In the genomic region with DNA sequence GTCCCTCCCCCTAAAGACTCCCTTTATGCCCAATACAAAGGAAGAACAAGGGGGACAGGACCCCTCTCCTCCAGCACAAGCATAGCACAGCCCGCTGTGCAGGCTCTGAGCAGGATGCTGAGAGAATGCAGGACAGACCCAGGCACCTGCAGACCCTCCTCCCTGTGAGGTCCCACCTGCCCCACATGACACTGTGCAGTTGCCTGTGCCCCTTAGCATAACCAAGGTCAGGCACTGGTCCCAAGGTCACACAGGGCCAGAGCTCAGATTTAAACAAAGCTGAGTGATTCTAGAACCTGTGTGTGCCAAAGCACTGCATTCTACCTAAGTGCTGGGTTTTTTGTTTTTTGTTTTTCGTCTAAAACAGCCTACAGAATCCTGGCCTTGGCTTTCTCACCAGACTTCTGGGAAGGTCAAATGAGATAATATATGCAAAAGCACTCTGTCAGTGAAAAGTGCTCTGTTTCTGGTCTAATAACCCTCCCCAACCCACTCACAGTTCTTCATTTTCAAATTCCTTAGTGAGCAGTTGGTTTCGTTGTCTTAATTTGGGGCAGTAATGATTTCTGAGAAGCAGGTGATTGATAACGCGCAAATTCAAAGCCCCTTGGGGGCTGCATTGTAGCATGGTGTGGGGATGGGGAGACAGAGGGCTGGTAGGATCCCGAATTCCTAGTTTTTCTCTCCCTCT, we compare ENCODE assay signal across 15 cellular contexts.
DNase-seq lines count a peak whose midpoint lies in the region; ATAC-seq and TF ChIP-seq lines count a peak whose summit lies in the region.
"Had no signal": no experiment of that assay in that cellular context is flagged by ENCODE, and none has a peak within 500 bp of the region (broad histone marks: within the 10 kb centered on the region; RNA-seq: fewer than 3 reads in every experiment).

No MANE protein-coding gene starts in this region.

- H3K4me3 ChIP-seq in heart left ventricle (no peak overlapping the region), upper lobe of right lung (no peak overlapping the region)
- H3K4me3 ChIP-seq: Peyer's patch, thoracic aorta had no signal

- H3K27ac ChIP-seq in heart left ventricle (no peak overlapping the region), upper lobe of right lung (no peak overlapping the region)
- H3K27ac ChIP-seq: 22Rv1, Peyer's patch, thoracic aorta had no signal

- no peak for ATAC-seq in heart left ventricle
- peak; percentile 87 for ATAC-seq in HG02588 (IDR thresholded peaks at IDR 0.05; ENCODE audit: unreplicated experiment)
- ATAC-seq in HG03354 (IDR thresholded peaks at IDR 0.05; ENCODE audit: poor library complexity, severe bottlenecking, unreplicated experiment): peak; percentile 72
- ATAC-seq in upper lobe of right lung: peak; percentile 24
- ATAC-seq: left cardiac atrium had no signal

- 78 to 93% (median 90%) methylated on average over 5 to 6 of the region's 6 CpGs for WGBS in heart left ventricle, 4 donors

- intact Hi-C loops in cardiac septum (cut with DNase I): no loop called here
- intact Hi-C loops in heart left ventricle (cut with DNase I): no loop called here
- intact Hi-C loops in upper lobe of right lung (cut with DNase I): no loop called here

- no peaks in the 10 kb centered on the region for H3K27me3 ChIP-seq in heart left ventricle
- no peaks in the 10 kb centered on the region for H3K27me3 ChIP-seq in upper lobe of right lung
- H3K27me3 ChIP-seq: Peyer's patch had no signal

- TF ChIP-seq CTCF in heart left ventricle (IDR thresholded peaks at IDR 0.05): no peak
- no peak for TF ChIP-seq CTCF in upper lobe of right lung (IDR thresholded peaks at IDR 0.05)

- DNase-seq in cardiac septum (ENCODE audit: low spot score) (peak; percentile 35), heart left ventricle (no peak), upper lobe of right lung (no peak), GM19238 (ENCODE audit: insufficient read length, low spot score) (no peak), NCI-H2107 treated with DMSO at 0.1 percent for 48 hours (lab: John Stamatoyannopoulos, UW; ENCODE audit: unreplicated experiment) (no peak)
- no peak for DNase-seq in activated CD4-positive, alpha-beta T cell treated with anti-CD3 and anti-CD28 coated beads for 1 hour
- DNase-seq: amniotic stem cell; effector memory CD4-positive, alpha-beta T cell; left cardiac atrium; naive B cell; Peyer's patch had no signal

- no peaks in the 10 kb centered on the region for H3K36me3 ChIP-seq in heart left ventricle
- no peaks in the 10 kb centered on the region for H3K36me3 ChIP-seq in upper lobe of right lung
- H3K36me3 ChIP-seq: Peyer's patch, thoracic aorta had no signal

- H3K4me1 ChIP-seq in heart left ventricle (no peaks in the 10 kb centered on the region), upper lobe of right lung (no peaks in the 10 kb centered on the region)
- H3K4me1 ChIP-seq: Peyer's patch had no signal

- H3K9me3 ChIP-seq in heart left ventricle (no peaks in the 10 kb centered on the region), upper lobe of right lung (no peaks in the 10 kb centered on the region)
- H3K9me3 ChIP-seq: Peyer's patch, thoracic aorta had no signal

- TF ChIP-seq POLR2A in heart left ventricle (IDR thresholded peaks at IDR 0.05): no peak

Comparison
In these comparisons a context has a peak if more than half of its experiments do, and no peak if none do; other contexts are left out.
1. ATAC-seq: peak in HG02588 (single experiment), HG03354 (single experiment) and upper lobe of right lung (single experiment); none in heart left ventricle (0 of 4).